Comparison of ENCODE assay signal across 8 cellular contexts in the genomic region with DNA sequence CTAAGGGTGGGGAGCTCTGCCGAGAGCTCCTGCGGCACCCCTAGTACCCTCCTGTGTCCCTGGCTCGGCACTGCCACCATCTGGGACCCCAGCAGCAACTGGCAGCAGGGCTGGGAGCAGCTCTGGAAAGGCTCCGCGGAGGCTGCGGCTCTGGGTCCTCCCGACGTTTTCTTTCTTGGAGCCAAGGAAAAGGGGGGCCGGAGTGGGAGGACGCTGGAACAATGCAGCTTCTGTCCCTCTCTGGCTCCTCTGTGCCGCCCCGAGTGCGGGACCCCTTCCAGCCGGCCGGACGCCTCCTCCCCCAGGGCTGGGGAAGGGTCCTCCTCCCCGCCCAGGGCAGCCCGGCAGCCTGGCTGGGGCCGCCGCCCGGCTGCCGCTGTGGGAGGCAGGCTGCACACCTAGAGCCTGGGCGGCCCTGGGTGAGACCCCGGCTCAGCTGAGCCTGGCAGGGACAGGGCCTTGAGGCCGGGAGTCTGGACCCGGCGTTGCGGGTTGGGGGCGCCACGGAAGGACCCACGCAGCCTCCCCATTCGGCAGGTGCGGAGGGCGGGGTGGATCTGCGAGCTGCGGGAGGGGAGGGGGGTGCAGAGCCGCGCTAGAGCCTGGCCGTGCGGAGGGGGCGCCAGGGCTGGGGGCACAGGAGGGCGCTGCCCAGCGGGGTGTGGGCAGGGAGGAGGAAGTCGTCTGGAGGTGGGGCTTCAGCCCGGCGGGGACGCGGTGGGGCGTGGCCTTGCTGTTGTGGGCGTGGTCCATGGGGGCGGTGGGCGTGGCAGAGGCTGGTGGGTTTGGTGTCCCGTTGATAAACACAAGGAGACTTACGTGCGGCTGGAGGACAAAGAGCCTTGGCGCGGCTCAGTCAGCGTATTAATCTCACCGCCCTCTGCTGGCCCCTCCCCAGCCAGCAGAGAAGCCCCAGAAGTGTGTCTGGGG. TPM values are rescaled to one million over a fixed set of nuclear protein-coding genes. Genes with fewer than 3 reads are reported as not detected.
A peak's percentile ranks its signal among the peaks of the same experiment; 100 is the strongest.
DNase-seq lines count a peak whose midpoint lies in the region; ATAC-seq and TF ChIP-seq lines count a peak whose summit lies in the region.

No MANE protein-coding gene starts in this region.

- ATAC-seq in GM18867 (IDR thresholded peaks at IDR 0.05; ENCODE audit: unreplicated experiment) = no peak

- no peaks in the 10 kb centered on the region for H3K36me3 Mint-ChIP-seq in activated CD4-positive, alpha-beta T cell treated with anti-CD3 and anti-CD28 coated beads, Interleukin-2, amount 10 ng/mL, durations not matched to agents 24 days and 14 days (ENCODE audit: low read depth)

- no peak for TF ChIP-seq POLR2A in lower leg skin (IDR thresholded peaks at IDR 0.05)

- DNase-seq in HL-60 (ENCODE audit: low read depth in 1 of 2, low spot score in 1 of 2) = peak; percentile 74 to 82
- DNase-seq in activated CD4-positive, alpha-beta T cell treated with anti-CD3 and anti-CD28 coated beads, Interleukin-2, amount 10 ng/mL, durations not matched to agents 24 days and 14 days = peak; percentile 92
- peak in 9 of 10 donors; percentile 41 to 76 (median 65) for DNase-seq in dorsolateral prefrontal cortex
- peak; percentile 56 to 95 for DNase-seq in lower leg skin (ENCODE audit: low spot score in 2 of 2)
- DNase-seq in stimulated activated CD4-positive, alpha-beta T cell treated with anti-CD3 and anti-CD28 coated beads, Interleukin-4, amount 100 ng/mL, for 24 hours = peak; percentile 51
- DNase-seq in NK-92 (lab: John Stamatoyannopoulos, UW; ENCODE audit: unreplicated experiment) = no peak

- H3K27me3 ChIP-seq in HL-60 (ENCODE audit: insufficient read depth, poor library complexity, severe bottlenecking) = no peaks in the 10 kb centered on the region
- no peaks in the 10 kb centered on the region for H3K27me3 ChIP-seq in dorsolateral prefrontal cortex

- H3K27ac Mint-ChIP-seq in activated CD4-positive, alpha-beta T cell treated with anti-CD3 and anti-CD28 coated beads, Interleukin-2, amount 10 ng/mL, durations not matched to agents 24 days and 14 days = no peak overlapping the region

- H3K27ac ChIP-seq in 22Rv1 (peak overlapping the region; percentile 58), HL-60 (replicated peaks) (no peak overlapping the region), dorsolateral prefrontal cortex (peak overlapping the region in 50 of 59 donors; percentile 5 to 89 (median 70))

- H3K27me3 Mint-ChIP-seq in activated CD4-positive, alpha-beta T cell treated with anti-CD3 and anti-CD28 coated beads, Interleukin-2, amount 10 ng/mL, durations not matched to agents 24 days and 14 days = no peaks in the 10 kb centered on the region

- H3K4me3 ChIP-seq in HL-60 (replicated peaks; ENCODE audit: insufficient read depth, low read length) = peak overlapping the region; percentile 35
- H3K4me3 ChIP-seq in dorsolateral prefrontal cortex = peak overlapping the region in 57 of 59 donors; percentile 18 to 63 (median 45)
- H3K4me3 ChIP-seq in lower leg skin (ENCODE audit: low read depth, poor library complexity, severe bottlenecking) = peak overlapping the region; percentile 8

- no peaks in the 10 kb centered on the region for H3K9me3 Mint-ChIP-seq in activated CD4-positive, alpha-beta T cell treated with anti-CD3 and anti-CD28 coated beads, Interleukin-2, amount 10 ng/mL, durations not matched to agents 24 days and 14 days

- WGBS in lower leg skin, 2 donors = 29 to 45% methylated on average over 10 to 53 of the region's 59 CpGs

- TF ChIP-seq CTCF in 22Rv1 (IDR thresholded peaks at IDR 0.05) (0 out of 2 replicates have a peak, but pooled peaks have one; percentile 9), HL-60 (IDR thresholded peaks at IDR 0.05; ENCODE audit: insufficient read depth, low read length) (no peak), dorsolateral prefrontal cortex (IDR thresholded peaks at IDR 0.05 in 54 of 56, conservative IDR thresholded peaks at IDR 0.05 in 2 of 56; ENCODE audit: low read depth in 1 of 56, partially characterized antibody in 56 of 56) (peak in 15 of 56 donors; percentile 5 to 34 (median 17)), lower leg skin (IDR thresholded peaks at IDR 0.05) (no peak)

- intact Hi-C loops in activated CD4-positive, alpha-beta T cell treated with anti-CD3 and anti-CD28 coated beads, Interleukin-2, amount 10 ng/mL, durations not matched to agents 24 days and 14 days (cut with micrococcal nuclease) = no loop called here
- intact Hi-C loops in dorsolateral prefrontal cortex (cut with DNase I) = loop anchor here (2.0 to 10.0 kb wide), 2 partner anchors 20 to 292 kb away; a partner anchor contains a TSS
- intact Hi-C loops in lower leg skin (cut with DNase I; ENCODE audit: low total_unique reads) = no loop called here

- no peaks in the 10 kb centered on the region for H3K4me1 Mint-ChIP-seq in activated CD4-positive, alpha-beta T cell treated with anti-CD3 and anti-CD28 coated beads, Interleukin-2, amount 10 ng/mL, durations not matched to agents 24 days and 14 days

- H3K4me3 Mint-ChIP-seq in activated CD4-positive, alpha-beta T cell treated with anti-CD3 and anti-CD28 coated beads, Interleukin-2, amount 10 ng/mL, durations not matched to agents 24 days and 14 days = peak overlapping the region; percentile 23

RNA-seq across cellular contexts. Expression of a gene that starts 15.1 kb away (rescaled TPM):
- 19.2 and 20.5 TPM in 2 replicates for total RNA-seq in activated CD4-positive, alpha-beta T cell treated with anti-CD3 and anti-CD28 coated beads, Interleukin-2, amount 10 ng/mL, durations not matched to agents 24 days and 14 days
- total RNA-seq in dorsolateral prefrontal cortex = 10 to 100 TPM; 31.5 to 79.7 (median 44.8) TPM
- total RNA-seq in lower leg skin = 10 to 100 TPM; 21.0 to 37.1 (median 28.1) TPM

RNA-seq across cellular contexts. Expression of a gene that starts 21.1 kb away (rescaled TPM):
- total RNA-seq in activated CD4-positive, alpha-beta T cell treated with anti-CD3 and anti-CD28 coated beads, Interleukin-2, amount 10 ng/mL, durations not matched to agents 24 days and 14 days = 31.5 and 34.0 TPM in 2 replicates
- 10 to 100 TPM; 10.7 to 49.9 (median 18.5) TPM for total RNA-seq in dorsolateral prefrontal cortex
- total RNA-seq in lower leg skin = 10 to 100 TPM; 30.9 to 64.6 (median 44.1) TPM

RNA-seq across cellular contexts. Expression of a gene that starts 31.0 kb away (rescaled TPM):
- 7.8 and 9.2 TPM in 2 replicates for total RNA-seq in activated CD4-positive, alpha-beta T cell treated with anti-CD3 and anti-CD28 coated beads, Interleukin-2, amount 10 ng/mL, durations not matched to agents 24 days and 14 days
- total RNA-seq in dorsolateral prefrontal cortex = 10 to 100 TPM in 8 of 120 experiments, 1 to 10 TPM in 112; 1.4 to 16.3 (median 5.4) TPM
- total RNA-seq in lower leg skin = 1 to 10 TPM; 2.4 to 4.2 (median 3.2) TPM

RNA-seq across cellular contexts. Expression of a gene that starts 38.6 kb away (rescaled TPM):
- total RNA-seq in activated CD4-positive, alpha-beta T cell treated with anti-CD3 and anti-CD28 coated beads, Interleukin-2, amount 10 ng/mL, durations not matched to agents 24 days and 14 days = not detected in 2 replicates
- total RNA-seq in dorsolateral prefrontal cortex (under 1 TPM in 64 of 120 experiments, not detected in 56; 0.03 to 0.26 (median 0.08) TPM), lower leg skin (1 to 10 TPM in 1 of 4 donors, not detected in 3; 1.1 TPM)

RNA-seq across cellular contexts. Expression of a gene that starts 57.5 kb away (rescaled TPM):
- 27.3 and 28.0 TPM in 2 replicates for total RNA-seq in activated CD4-positive, alpha-beta T cell treated with anti-CD3 and anti-CD28 coated beads, Interleukin-2, amount 10 ng/mL, durations not matched to agents 24 days and 14 days
- total RNA-seq in dorsolateral prefrontal cortex = 10 to 100 TPM in 119 of 120 experiments, 1 to 10 TPM in 1; 9.8 to 23.9 (median 14.4) TPM
- total RNA-seq in lower leg skin = 1 to 10 TPM; 5.9 to 9.9 (median 9.6) TPM

Comparison
In these comparisons a context has a peak if more than half of its experiments do, and no peak if none do; other contexts are left out.
1. intact Hi-C loops: an anchor here in dorsolateral prefrontal cortex (2.0 to 10.0 kb wide); none called in activated CD4-positive, alpha-beta T cell treated with anti-CD3 and anti-CD28 coated beads, Interleukin-2, amount 10 ng/mL, durations not matched to agents 24 days and 14 days and lower leg skin.